Comparison of ENCODE assay signal across 1 cellular context in genomic region chr1:40914927-40915569, GRCh38.
TF ChIP-seq lines count a peak whose summit lies in the region.

No MANE protein-coding gene starts in this region.

TF ChIP-seq in H1, 55 proteins besides CTCF, POLR2A, EP300 and RAD21 (continued from another document):
- TF ChIP-seq NANOG (IDR thresholded peaks at IDR 0.05; ENCODE audit: insufficient read depth, low read depth, low read length, poor library complexity, severe bottlenecking) (no peak), RFX5 (IDR thresholded peaks at IDR 0.05; ENCODE audit: borderline replicate concordance, low read depth, low read length) (no peak), CBX5 (IDR thresholded peaks at IDR 0.05; ENCODE audit: low read depth, low read length) (no peak), EGR1 (IDR thresholded peaks at IDR 0.05; ENCODE audit: borderline replicate concordance, low read depth, low read length) (no peak), GABPA (IDR thresholded peaks at IDR 0.05; ENCODE audit: borderline replicate concordance, insufficient read depth, low read length) (no peak), CHD2 (IDR thresholded peaks at IDR 0.05; ENCODE audit: low read length) (no peak), RBBP5 (IDR thresholded peaks at IDR 0.05; ENCODE audit: borderline replicate concordance, low read depth, low read length) (no peak), MAFK (IDR thresholded peaks at IDR 0.05; ENCODE audit: low read depth, low read length) (no peak), TBP (IDR thresholded peaks at IDR 0.05; ENCODE audit: low read depth, low read length) (no peak), JUND (IDR thresholded peaks at IDR 0.05; ENCODE audit: low read length) (no peak), NRF1 (IDR thresholded peaks at IDR 0.05; ENCODE audit: low read depth, low read length) (no peak), CREB1 (IDR thresholded peaks at IDR 0.05) (no peak), CBX8 (IDR thresholded peaks at IDR 0.05; ENCODE audit: borderline replicate concordance, low read depth, low read length) (no peak), SIRT6 (IDR thresholded peaks at IDR 0.05; ENCODE audit: low read length) (no peak), SUZ12 (IDR thresholded peaks at IDR 0.05; ENCODE audit: low read length) (no peak)
